Comparison of ENCODE assay signal across 1 cellular context in the genomic region with DNA sequence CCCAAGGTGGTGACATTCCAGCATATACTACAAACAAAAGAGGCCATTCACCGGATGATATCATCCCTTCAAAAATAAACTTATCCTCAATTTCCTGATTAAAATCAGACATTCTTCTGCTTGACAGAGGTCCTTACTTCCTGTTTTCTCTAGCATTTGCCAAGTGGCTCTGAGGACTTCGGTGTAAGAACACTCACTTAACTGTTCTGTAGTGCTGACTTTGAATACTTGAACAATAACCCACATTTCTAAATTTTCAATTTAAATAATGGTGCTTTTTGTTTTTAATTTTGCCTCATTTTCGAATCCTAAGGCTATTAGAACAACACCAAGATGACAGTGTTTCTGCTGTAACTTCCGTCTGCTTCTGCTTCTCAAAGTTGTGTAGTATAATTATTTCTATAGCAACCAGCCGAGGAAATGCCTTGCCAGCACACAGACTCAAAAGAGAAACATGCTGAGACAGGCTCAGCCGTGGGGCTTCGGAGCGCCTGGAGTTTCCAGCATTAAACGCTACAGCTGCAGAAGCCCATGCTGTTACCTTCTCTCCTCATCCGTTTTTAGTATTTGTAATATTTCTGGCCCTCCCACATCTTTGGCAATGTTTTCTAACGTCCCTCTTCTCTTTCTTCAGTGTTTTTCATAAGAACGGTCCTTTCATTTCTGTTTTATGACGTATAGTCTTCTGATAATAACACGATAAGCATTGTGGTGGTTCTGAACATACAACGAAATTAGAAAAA.
TF ChIP-seq lines count a peak whose summit lies in the region.

No MANE protein-coding gene starts in this region.

TF ChIP-seq in HEK293, 187 proteins besides CTCF, POLR2A, EP300 and RAD21 (continued from another document and continues in another):
- TF ChIP-seq, protein P1, sequence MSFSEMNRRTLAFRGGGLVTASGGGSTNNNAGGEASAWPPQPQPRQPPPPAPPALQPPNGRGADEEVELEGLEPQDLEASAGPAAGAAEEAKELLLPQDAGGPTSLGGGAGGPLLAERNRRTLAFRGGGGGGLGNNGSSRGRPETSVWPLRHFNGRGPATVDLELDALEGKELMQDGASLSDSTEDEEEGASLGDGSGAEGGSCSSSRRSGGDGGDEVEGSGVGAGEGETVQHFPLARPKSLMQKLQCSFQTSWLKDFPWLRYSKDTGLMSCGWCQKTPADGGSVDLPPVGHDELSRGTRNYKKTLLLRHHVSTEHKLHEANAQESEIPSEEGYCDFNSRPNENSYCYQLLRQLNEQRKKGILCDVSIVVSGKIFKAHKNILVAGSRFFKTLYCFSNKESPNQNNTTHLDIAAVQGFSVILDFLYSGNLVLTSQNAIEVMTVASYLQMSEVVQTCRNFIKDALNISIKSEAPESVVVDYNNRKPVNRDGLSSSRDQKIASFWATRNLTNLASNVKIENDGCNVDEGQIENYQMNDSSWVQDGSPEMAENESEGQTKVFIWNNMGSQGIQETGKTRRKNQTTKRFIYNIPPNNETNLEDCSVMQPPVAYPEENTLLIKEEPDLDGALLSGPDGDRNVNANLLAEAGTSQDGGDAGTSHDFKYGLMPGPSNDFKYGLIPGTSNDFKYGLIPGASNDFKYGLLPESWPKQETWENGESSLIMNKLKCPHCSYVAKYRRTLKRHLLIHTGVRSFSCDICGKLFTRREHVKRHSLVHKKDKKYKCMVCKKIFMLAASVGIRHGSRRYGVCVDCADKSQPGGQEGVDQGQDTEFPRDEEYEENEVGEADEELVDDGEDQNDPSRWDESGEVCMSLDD (tag by site-specific recombination; IDR thresholded peaks at IDR 0.05): no peak
- TF ChIP-seq TCF7L2 (IDR thresholded peaks at IDR 0.05; ENCODE audit: borderline replicate concordance, low read depth, low read length) (no peak), ZNF341 (tag by site-specific recombination; IDR thresholded peaks at IDR 0.05; ENCODE audit: low read depth) (no peak), ZNF544 (tag by site-specific recombination; IDR thresholded peaks at IDR 0.05) (no peak), HOXC10 (CRISPR knock-in tag; IDR thresholded peaks at IDR 0.05) (no peak), REPIN1 (tag by site-specific recombination; IDR thresholded peaks at IDR 0.05; ENCODE audit: low read depth) (no peak), SETDB1 (IDR thresholded peaks at IDR 0.05; ENCODE audit: insufficient read length, low read length) (peak; percentile 13), SCRT1 (tag by site-specific recombination; IDR thresholded peaks at IDR 0.05; ENCODE audit: borderline replicate concordance) (no peak), SP3 (tag by site-specific recombination; IDR thresholded peaks at IDR 0.05) (no peak), ZNF391 (tag by site-specific recombination; IDR thresholded peaks at IDR 0.05; ENCODE audit: borderline replicate concordance, low read depth) (no peak), GLIS2 (tag by site-specific recombination; IDR thresholded peaks at IDR 0.05) (no peak), ZNF529 (tag by site-specific recombination; IDR thresholded peaks at IDR 0.05; ENCODE audit: insufficient replicate concordance) (no peak), BCL11A (tag by site-specific recombination; IDR thresholded peaks at IDR 0.05; ENCODE audit: low read depth) (no peak), ZNF302 (tag by site-specific recombination; IDR thresholded peaks at IDR 0.05; ENCODE audit: low read depth) (no peak), TRIM28 (IDR thresholded peaks at IDR 0.05; ENCODE audit: borderline replicate concordance, low read length) (peak; percentile 76; the same call in 1 of the 2 replicates), HOXD13 (CRISPR knock-in tag; IDR thresholded peaks at IDR 0.05; ENCODE audit: borderline replicate concordance) (no peak), ZNF48 (tag by site-specific recombination; IDR thresholded peaks at IDR 0.05) (no peak), ZNF23 (tag by site-specific recombination; IDR thresholded peaks at IDR 0.05; ENCODE audit: borderline replicate concordance) (no peak), ZNF175 (tag by site-specific recombination; IDR thresholded peaks at IDR 0.05) (no peak), ZNF214 (tag by site-specific recombination; IDR thresholded peaks at IDR 0.05; ENCODE audit: borderline replicate concordance) (no peak), FEZF1 (tag by site-specific recombination; IDR thresholded peaks at IDR 0.05) (peak; percentile 59), ZNF792 (tag by site-specific recombination; IDR thresholded peaks at IDR 0.05) (no peak), ZNF146 (tag by site-specific recombination; IDR thresholded peaks at IDR 0.05) (no peak), ZNF707 (tag by site-specific recombination; IDR thresholded peaks at IDR 0.05) (no peak), ZNF138 (tag by site-specific recombination; IDR thresholded peaks at IDR 0.05; ENCODE audit: borderline replicate concordance) (no peak), ZSCAN16 (tag by site-specific recombination; IDR thresholded peaks at IDR 0.05) (no peak), ZXDB (tag by site-specific recombination; IDR thresholded peaks at IDR 0.05) (no peak), ZNF132 (tag by site-specific recombination; IDR thresholded peaks at IDR 0.05; ENCODE audit: borderline replicate concordance) (no peak), ZNF596 (tag by site-specific recombination; IDR thresholded peaks at IDR 0.05) (no peak), ZNF768 (tag by site-specific recombination; IDR thresholded peaks at IDR 0.05) (no peak), GLIS1 (tag by site-specific recombination; IDR thresholded peaks at IDR 0.05) (no peak), KLF9 (tag by site-specific recombination; IDR thresholded peaks at IDR 0.05; ENCODE audit: low read depth) (no peak)
- TF ChIP-seq, protein P2, sequence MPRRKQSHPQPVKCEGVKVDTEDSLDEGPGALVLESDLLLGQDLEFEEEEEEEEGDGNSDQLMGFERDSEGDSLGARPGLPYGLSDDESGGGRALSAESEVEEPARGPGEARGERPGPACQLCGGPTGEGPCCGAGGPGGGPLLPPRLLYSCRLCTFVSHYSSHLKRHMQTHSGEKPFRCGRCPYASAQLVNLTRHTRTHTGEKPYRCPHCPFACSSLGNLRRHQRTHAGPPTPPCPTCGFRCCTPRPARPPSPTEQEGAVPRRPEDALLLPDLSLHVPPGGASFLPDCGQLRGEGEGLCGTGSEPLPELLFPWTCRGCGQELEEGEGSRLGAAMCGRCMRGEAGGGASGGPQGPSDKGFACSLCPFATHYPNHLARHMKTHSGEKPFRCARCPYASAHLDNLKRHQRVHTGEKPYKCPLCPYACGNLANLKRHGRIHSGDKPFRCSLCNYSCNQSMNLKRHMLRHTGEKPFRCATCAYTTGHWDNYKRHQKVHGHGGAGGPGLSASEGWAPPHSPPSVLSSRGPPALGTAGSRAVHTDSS (tag by site-specific recombination; IDR thresholded peaks at IDR 0.05): no peak
- TF ChIP-seq, protein P3, sequence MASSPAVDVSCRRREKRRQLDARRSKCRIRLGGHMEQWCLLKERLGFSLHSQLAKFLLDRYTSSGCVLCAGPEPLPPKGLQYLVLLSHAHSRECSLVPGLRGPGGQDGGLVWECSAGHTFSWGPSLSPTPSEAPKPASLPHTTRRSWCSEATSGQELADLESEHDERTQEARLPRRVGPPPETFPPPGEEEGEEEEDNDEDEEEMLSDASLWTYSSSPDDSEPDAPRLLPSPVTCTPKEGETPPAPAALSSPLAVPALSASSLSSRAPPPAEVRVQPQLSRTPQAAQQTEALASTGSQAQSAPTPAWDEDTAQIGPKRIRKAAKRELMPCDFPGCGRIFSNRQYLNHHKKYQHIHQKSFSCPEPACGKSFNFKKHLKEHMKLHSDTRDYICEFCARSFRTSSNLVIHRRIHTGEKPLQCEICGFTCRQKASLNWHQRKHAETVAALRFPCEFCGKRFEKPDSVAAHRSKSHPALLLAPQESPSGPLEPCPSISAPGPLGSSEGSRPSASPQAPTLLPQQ (tag by site-specific recombination; IDR thresholded peaks at IDR 0.05): no peak
- TF ChIP-seq, protein P4, sequence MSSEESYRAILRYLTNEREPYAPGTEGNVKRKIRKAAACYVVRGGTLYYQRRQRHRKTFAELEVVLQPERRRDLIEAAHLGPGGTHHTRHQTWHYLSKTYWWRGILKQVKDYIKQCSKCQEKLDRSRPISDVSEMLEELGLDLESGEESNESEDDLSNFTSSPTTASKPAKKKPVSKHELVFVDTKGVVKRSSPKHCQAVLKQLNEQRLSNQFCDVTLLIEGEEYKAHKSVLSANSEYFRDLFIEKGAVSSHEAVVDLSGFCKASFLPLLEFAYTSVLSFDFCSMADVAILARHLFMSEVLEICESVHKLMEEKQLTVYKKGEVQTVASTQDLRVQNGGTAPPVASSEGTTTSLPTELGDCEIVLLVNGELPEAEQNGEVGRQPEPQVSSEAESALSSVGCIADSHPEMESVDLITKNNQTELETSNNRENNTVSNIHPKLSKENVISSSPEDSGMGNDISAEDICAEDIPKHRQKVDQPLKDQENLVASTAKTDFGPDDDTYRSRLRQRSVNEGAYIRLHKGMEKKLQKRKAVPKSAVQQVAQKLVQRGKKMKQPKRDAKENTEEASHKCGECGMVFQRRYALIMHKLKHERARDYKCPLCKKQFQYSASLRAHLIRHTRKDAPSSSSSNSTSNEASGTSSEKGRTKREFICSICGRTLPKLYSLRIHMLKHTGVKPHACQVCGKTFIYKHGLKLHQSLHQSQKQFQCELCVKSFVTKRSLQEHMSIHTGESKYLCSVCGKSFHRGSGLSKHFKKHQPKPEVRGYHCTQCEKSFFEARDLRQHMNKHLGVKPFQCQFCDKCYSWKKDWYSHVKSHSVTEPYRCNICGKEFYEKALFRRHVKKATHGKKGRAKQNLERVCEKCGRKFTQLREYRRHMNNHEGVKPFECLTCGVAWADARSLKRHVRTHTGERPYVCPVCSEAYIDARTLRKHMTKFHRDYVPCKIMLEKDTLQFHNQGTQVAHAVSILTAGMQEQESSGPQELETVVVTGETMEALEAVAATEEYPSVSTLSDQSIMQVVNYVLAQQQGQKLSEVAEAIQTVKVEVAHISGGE (tag by site-specific recombination; conservative IDR thresholded peaks at IDR 0.05; ENCODE audit: low read depth): 0 out of 2 replicates have a peak, but pooled peaks have one; percentile 18
- TF ChIP-seq, protein P5, sequence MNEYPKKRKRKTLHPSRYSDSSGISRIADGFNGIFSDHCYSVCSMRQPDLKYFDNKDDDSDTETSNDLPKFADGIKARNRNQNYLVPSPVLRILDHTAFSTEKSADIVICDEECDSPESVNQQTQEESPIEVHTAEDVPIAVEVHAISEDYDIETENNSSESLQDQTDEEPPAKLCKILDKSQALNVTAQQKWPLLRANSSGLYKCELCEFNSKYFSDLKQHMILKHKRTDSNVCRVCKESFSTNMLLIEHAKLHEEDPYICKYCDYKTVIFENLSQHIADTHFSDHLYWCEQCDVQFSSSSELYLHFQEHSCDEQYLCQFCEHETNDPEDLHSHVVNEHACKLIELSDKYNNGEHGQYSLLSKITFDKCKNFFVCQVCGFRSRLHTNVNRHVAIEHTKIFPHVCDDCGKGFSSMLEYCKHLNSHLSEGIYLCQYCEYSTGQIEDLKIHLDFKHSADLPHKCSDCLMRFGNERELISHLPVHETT (tag by site-specific recombination; IDR thresholded peaks at IDR 0.05): no peak
- TF ChIP-seq, protein P6, sequence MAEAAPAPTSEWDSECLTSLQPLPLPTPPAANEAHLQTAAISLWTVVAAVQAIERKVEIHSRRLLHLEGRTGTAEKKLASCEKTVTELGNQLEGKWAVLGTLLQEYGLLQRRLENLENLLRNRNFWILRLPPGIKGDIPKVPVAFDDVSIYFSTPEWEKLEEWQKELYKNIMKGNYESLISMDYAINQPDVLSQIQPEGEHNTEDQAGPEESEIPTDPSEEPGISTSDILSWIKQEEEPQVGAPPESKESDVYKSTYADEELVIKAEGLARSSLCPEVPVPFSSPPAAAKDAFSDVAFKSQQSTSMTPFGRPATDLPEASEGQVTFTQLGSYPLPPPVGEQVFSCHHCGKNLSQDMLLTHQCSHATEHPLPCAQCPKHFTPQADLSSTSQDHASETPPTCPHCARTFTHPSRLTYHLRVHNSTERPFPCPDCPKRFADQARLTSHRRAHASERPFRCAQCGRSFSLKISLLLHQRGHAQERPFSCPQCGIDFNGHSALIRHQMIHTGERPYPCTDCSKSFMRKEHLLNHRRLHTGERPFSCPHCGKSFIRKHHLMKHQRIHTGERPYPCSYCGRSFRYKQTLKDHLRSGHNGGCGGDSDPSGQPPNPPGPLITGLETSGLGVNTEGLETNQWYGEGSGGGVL (tag by site-specific recombination; IDR thresholded peaks at IDR 0.05): no peak
- TF ChIP-seq, protein P7, sequence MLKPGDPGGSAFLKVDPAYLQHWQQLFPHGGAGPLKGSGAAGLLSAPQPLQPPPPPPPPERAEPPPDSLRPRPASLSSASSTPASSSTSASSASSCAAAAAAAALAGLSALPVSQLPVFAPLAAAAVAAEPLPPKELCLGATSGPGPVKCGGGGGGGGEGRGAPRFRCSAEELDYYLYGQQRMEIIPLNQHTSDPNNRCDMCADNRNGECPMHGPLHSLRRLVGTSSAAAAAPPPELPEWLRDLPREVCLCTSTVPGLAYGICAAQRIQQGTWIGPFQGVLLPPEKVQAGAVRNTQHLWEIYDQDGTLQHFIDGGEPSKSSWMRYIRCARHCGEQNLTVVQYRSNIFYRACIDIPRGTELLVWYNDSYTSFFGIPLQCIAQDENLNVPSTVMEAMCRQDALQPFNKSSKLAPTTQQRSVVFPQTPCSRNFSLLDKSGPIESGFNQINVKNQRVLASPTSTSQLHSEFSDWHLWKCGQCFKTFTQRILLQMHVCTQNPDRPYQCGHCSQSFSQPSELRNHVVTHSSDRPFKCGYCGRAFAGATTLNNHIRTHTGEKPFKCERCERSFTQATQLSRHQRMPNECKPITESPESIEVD (tag by site-specific recombination; IDR thresholded peaks at IDR 0.05): peak; percentile 85
- TF ChIP-seq, protein P8, sequence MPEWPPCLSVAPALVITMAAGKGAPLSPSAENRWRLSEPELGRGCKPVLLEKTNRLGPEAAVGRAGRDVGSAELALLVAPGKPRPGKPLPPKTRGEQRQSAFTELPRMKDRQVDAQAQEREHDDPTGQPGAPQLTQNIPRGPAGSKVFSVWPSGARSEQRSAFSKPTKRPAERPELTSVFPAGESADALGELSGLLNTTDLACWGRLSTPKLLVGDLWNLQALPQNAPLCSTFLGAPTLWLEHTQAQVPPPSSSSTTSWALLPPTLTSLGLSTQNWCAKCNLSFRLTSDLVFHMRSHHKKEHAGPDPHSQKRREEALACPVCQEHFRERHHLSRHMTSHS (tag by site-specific recombination; IDR thresholded peaks at IDR 0.05): no peak
